In genomic region chr14:64754685-64755084, GRCh38 we compare ENCODE assay signal across 11 cellular contexts.
"Had no signal": no experiment of that assay in that cellular context is flagged by ENCODE, and none has a peak within 500 bp of the region (broad histone marks: within the 10 kb centered on the region; RNA-seq: fewer than 3 reads in every experiment).

No MANE protein-coding gene starts in this region.

- H3K4me1 Mint-ChIP-seq: activated naive CD4-positive, alpha-beta T cell treated with anti-CD3 and anti-CD28 coated beads, Interleukin-2, amount 50 U/mL, for 24 hours; stimulated activated naive B cell treated with anti-CD40 and anti-IgM and Interleukin-4, amounts not matched to agents 10 μg/mL and 1 μg/mL and 100 μg/mL, for 72 hours had no signal

- H3K27me3 ChIP-seq: cardiac muscle cell, thyroid gland had no signal

- H3K4me3 Mint-ChIP-seq: activated naive CD4-positive, alpha-beta T cell treated with anti-CD3 and anti-CD28 coated beads, Interleukin-2, amount 50 U/mL, for 24 hours; neural crest cell; stimulated activated naive B cell treated with anti-CD40 and anti-IgM and Interleukin-4, amounts not matched to agents 10 μg/mL and 1 μg/mL and 100 μg/mL, for 72 hours had no signal

- H3K9me3 ChIP-seq: esophagus muscularis mucosa, thyroid gland had no signal

- H3K36me3 Mint-ChIP-seq: activated naive CD4-positive, alpha-beta T cell treated with anti-CD3 and anti-CD28 coated beads, Interleukin-2, amount 50 U/mL, for 24 hours; stimulated activated naive B cell treated with anti-CD40 and anti-IgM and Interleukin-4, amounts not matched to agents 10 μg/mL and 1 μg/mL and 100 μg/mL, for 72 hours had no signal

- H3K27ac ChIP-seq: cardiac muscle cell, esophagus muscularis mucosa, thyroid gland had no signal

- H3K9me3 Mint-ChIP-seq: activated naive CD4-positive, alpha-beta T cell treated with anti-CD3 and anti-CD28 coated beads, Interleukin-2, amount 50 U/mL, for 24 hours; neural crest cell; stimulated activated naive B cell treated with anti-CD40 and anti-IgM and Interleukin-4, amounts not matched to agents 10 μg/mL and 1 μg/mL and 100 μg/mL, for 72 hours had no signal

- H3K4me3 ChIP-seq: cardiac muscle cell, esophagus muscularis mucosa, thyroid gland had no signal

- H3K27ac Mint-ChIP-seq: activated naive CD4-positive, alpha-beta T cell treated with anti-CD3 and anti-CD28 coated beads, Interleukin-2, amount 50 U/mL, for 24 hours; stimulated activated naive B cell treated with anti-CD40 and anti-IgM and Interleukin-4, amounts not matched to agents 10 μg/mL and 1 μg/mL and 100 μg/mL, for 72 hours had no signal

- DNase-seq: activated CD4-positive, alpha-beta T cell treated with anti-CD3 and anti-CD28 coated beads, Interleukin-2, amount 50 U/mL, for 1 hour; activated effector memory CD4-positive, alpha-beta T cell treated with anti-CD3 and anti-CD28 coated beads, Interleukin-2, amount 50 U/mL, for 16 hours; activated T-cell treated with anti-CD3 and anti-CD28 coated beads, Interleukin-2, amount 50 U/mL, for 1 hour; hypothalamus; kidney glomerular epithelial cell; stimulated activated naive B cell treated with anti-CD40 and anti-IgM and Interleukin-4, amounts not matched to agents 10 μg/mL and 1 μg/mL and 100 μg/mL, for 72 hours; thyroid gland had no signal

- H3K36me3 ChIP-seq: cardiac muscle cell, thyroid gland had no signal

- H3K27me3 Mint-ChIP-seq: activated naive CD4-positive, alpha-beta T cell treated with anti-CD3 and anti-CD28 coated beads, Interleukin-2, amount 50 U/mL, for 24 hours had no signal
